8 cellular contexts compared by ENCODE assay signal in genomic region chr9:108934323-108934885, GRCh38. TPM values are rescaled to one million over a fixed set of nuclear protein-coding genes. Genes with fewer than 3 reads are reported as not detected.
DNase-seq lines count a peak whose midpoint lies in the region; ATAC-seq and TF ChIP-seq lines count a peak whose summit lies in the region.

ABITRAM (plus strand) TSS chr9:108934400; CDS start chr9:108934487, 87 bp downstream.

- no peaks in the 10 kb centered on the region for H3K27me3 Mint-ChIP-seq in naive thymus-derived CD4-positive, alpha-beta T cell
- no peaks in the 10 kb centered on the region for H3K27me3 Mint-ChIP-seq in stimulated activated memory B cell treated with anti-CD40 and anti-IgM and Interleukin-4, amounts not matched to agents 10 μg/mL and 1 μg/mL and 100 μg/mL, for 72 hours

- no peaks in the 10 kb centered on the region for H3K9me2 ChIP-seq in PC-3 (replicated peaks; ENCODE audit: low read length)

- TSS peak; percentile 59 for BruUV-seq in PC-3 (replicated peaks; lab: Mats Ljungman, UMichigan)

- H3K36me3 Mint-ChIP-seq in naive thymus-derived CD4-positive, alpha-beta T cell: peaks cover 0 to 15% (median 7%) of the 10 kb centered on the region in 5 donors
- peaks cover 10% of the 10 kb centered on the region for H3K36me3 Mint-ChIP-seq in stimulated activated memory B cell treated with anti-CD40 and anti-IgM and Interleukin-4, amounts not matched to agents 10 μg/mL and 1 μg/mL and 100 μg/mL, for 72 hours

- H3K4me2 ChIP-seq in PC-3 (ENCODE audit: low read length) (peak within 1 kb of the TSS; percentile 99), fibroblast of lung (ENCODE audit: extremely low read depth, insufficient read depth, low read length) (peak within 1 kb of the TSS; percentile 90)

- H3K4me1 ChIP-seq in PC-3 (ENCODE audit: insufficient read depth, low read length) (peaks cover 23% of the 10 kb centered on the region), fibroblast of lung (ENCODE audit: control insufficient read depth, extremely low read depth, insufficient read depth, low read length) (no peaks in the 10 kb centered on the region)
- H3K4me1 ChIP-seq in naive thymus-derived CD4-positive, alpha-beta T cell (ENCODE audit: control insufficient read depth in 2 of 2, insufficient read depth in 2 of 2, low read length in 2 of 2): peaks cover 15 to 18% of the 10 kb centered on the region in 2 donors

- peak within 1 kb of the TSS; percentile 96 to 99 (median 98) for H3K27ac Mint-ChIP-seq in naive thymus-derived CD4-positive, alpha-beta T cell
- peak within 1 kb of the TSS; percentile 94 for H3K27ac Mint-ChIP-seq in stimulated activated memory B cell treated with anti-CD40 and anti-IgM and Interleukin-4, amounts not matched to agents 10 μg/mL and 1 μg/mL and 100 μg/mL, for 72 hours

- H3K9me3 ChIP-seq in PC-3 (ENCODE audit: low read length) (no peaks in the 10 kb centered on the region), fibroblast of lung (ENCODE audit: control insufficient read depth, insufficient read depth, low read depth, low read length) (no peaks in the 10 kb centered on the region)
- no peaks in the 10 kb centered on the region for H3K9me3 ChIP-seq in naive thymus-derived CD4-positive, alpha-beta T cell (ENCODE audit: control insufficient read depth in 2 of 3, low read length in 3 of 3)

- peak within 1 kb of the TSS; percentile 53 for H3K27ac ChIP-seq in PC-3 (ENCODE audit: low read length)
- H3K27ac ChIP-seq in fibroblast of lung (ENCODE audit: insufficient read depth, low read length): peak within 1 kb of the TSS; percentile 76
- peak within 1 kb of the TSS; percentile 92 for H3K27ac ChIP-seq in naive thymus-derived CD4-positive, alpha-beta T cell (ENCODE audit: low read depth, low read length)

- peak; percentile 75 for ATAC-seq in GM21515 (IDR thresholded peaks at IDR 0.05; ENCODE audit: unreplicated experiment)
- peak; percentile 82 for ATAC-seq in PC-3
- ATAC-seq in naive thymus-derived CD4-positive, alpha-beta T cell: peak; percentile 87
- peak; percentile 93 for ATAC-seq in stimulated activated memory B cell treated with anti-CD40 and anti-IgM and Interleukin-4, amounts not matched to agents 10 μg/mL and 1 μg/mL and 100 μg/mL, for 72 hours

- peaks cover 21 to 49% (median 37%) of the 10 kb centered on the region in 7 donors for H3K4me1 Mint-ChIP-seq in naive thymus-derived CD4-positive, alpha-beta T cell
- H3K4me1 Mint-ChIP-seq in stimulated activated memory B cell treated with anti-CD40 and anti-IgM and Interleukin-4, amounts not matched to agents 10 μg/mL and 1 μg/mL and 100 μg/mL, for 72 hours: peaks cover 28% of the 10 kb centered on the region

- H3K36me3 ChIP-seq in PC-3 (ENCODE audit: low read depth, low read length): no peaks in the 10 kb centered on the region; the same call in 1 of the 2 replicates
- no peaks in the 10 kb centered on the region for H3K36me3 ChIP-seq in fibroblast of lung (ENCODE audit: control insufficient read depth, insufficient read depth, low read length)
- H3K36me3 ChIP-seq in naive thymus-derived CD4-positive, alpha-beta T cell (ENCODE audit: control insufficient read depth in 2 of 3, insufficient read depth in 3 of 3, low read length in 3 of 3): peaks cover 0 to 6% (median 0%) of the 10 kb centered on the region in 3 experiments

- H3K79me2 ChIP-seq in PC-3 (ENCODE audit: low read length): peaks cover 53% of the 10 kb centered on the region
- H3K79me2 ChIP-seq in fibroblast of lung (ENCODE audit: control insufficient read depth, insufficient read depth, low read length): peaks cover 19% of the 10 kb centered on the region

- H3K4me3 Mint-ChIP-seq in naive thymus-derived CD4-positive, alpha-beta T cell: peak within 1 kb of the TSS; percentile 88 to 100 (median 99)
- H3K4me3 Mint-ChIP-seq in stimulated activated memory B cell treated with anti-CD40 and anti-IgM and Interleukin-4, amounts not matched to agents 10 μg/mL and 1 μg/mL and 100 μg/mL, for 72 hours: peak within 1 kb of the TSS; percentile 98

- H3K9me3 Mint-ChIP-seq in naive thymus-derived CD4-positive, alpha-beta T cell: no peaks in the 10 kb centered on the region
- H3K9me3 Mint-ChIP-seq in stimulated activated memory B cell treated with anti-CD40 and anti-IgM and Interleukin-4, amounts not matched to agents 10 μg/mL and 1 μg/mL and 100 μg/mL, for 72 hours: no peaks in the 10 kb centered on the region

- H2AFZ ChIP-seq in PC-3 (ENCODE audit: low read length): peak within 1 kb of the TSS; percentile 90
- H2AFZ ChIP-seq in fibroblast of lung (ENCODE audit: low read length): peak within 1 kb of the TSS; percentile 92

- H3K27me3 ChIP-seq in PC-3 (ENCODE audit: low read length) (no peaks in the 10 kb centered on the region), fibroblast of lung (ENCODE audit: control insufficient read depth, insufficient read depth, low read length) (no peaks in the 10 kb centered on the region)
- no peaks in the 10 kb centered on the region for H3K27me3 ChIP-seq in naive thymus-derived CD4-positive, alpha-beta T cell (ENCODE audit: control insufficient read depth in 2 of 2, insufficient read depth in 2 of 2, low read length in 2 of 2)

- H4K20me1 ChIP-seq in PC-3 (ENCODE audit: low read length) (peaks cover 7% of the 10 kb centered on the region; the same call in 1 of the 2 replicates), fibroblast of lung (ENCODE audit: control insufficient read depth, extremely low read depth, insufficient read depth, low read length) (no peaks in the 10 kb centered on the region)

- POLR2A ChIA-PET in PC-3 (lab: Charles Lee; ENCODE audit: unreplicated experiment): no interaction called here
- POLR2A ChIA-PET in naive thymus-derived CD4-positive, alpha-beta T cell (lab: Charles Lee): interaction anchor here (0.6 to 1.2 kb wide), 3 partner anchors 10 to 186 kb away, joined by 3 to 4 read pairs (median 3); partner anchors contain the start of gene TMEM245

- H3F3A ChIP-seq in PC-3 (ENCODE audit: low read length, unreplicated experiment): no peaks in the 10 kb centered on the region

- H3K9ac ChIP-seq in PC-3 (ENCODE audit: low read length) (peak within 1 kb of the TSS; percentile 92), fibroblast of lung (ENCODE audit: insufficient read depth, low read length) (peak within 1 kb of the TSS; percentile 86)

- TF ChIP-seq CTCF in PC-3 (conservative IDR thresholded peaks at IDR 0.05; ENCODE audit: low read depth, low read length) (no peak), fibroblast of lung (conservative IDR thresholded peaks at IDR 0.05 in 1 of 2, IDR thresholded peaks at IDR 0.05 in 1 of 2; ENCODE audit: low read depth in 1 of 2, low read length in 2 of 2) (no peak)

- CTCF ChIA-PET in PC-3 (lab: Charles Lee): no interaction called here
- CTCF ChIA-PET in naive thymus-derived CD4-positive, alpha-beta T cell (lab: Charles Lee): no interaction called here

- H3K4me3 ChIP-seq in PC-3 (ENCODE audit: low read length) (peak within 1 kb of the TSS; percentile 91), fibroblast of lung (replicated peaks in 1 of 4; ENCODE audit: control extremely low read depth in 1 of 4, insufficient read depth in 1 of 4, low read depth in 3 of 4, low read length in 4 of 4) (peak within 1 kb of the TSS; percentile 76 to 94 (median 92))
- H3K4me3 ChIP-seq in naive thymus-derived CD4-positive, alpha-beta T cell (ENCODE audit: low read length): peak within 1 kb of the TSS; percentile 90

- intact Hi-C loops in PC-3 (cut with micrococcal nuclease): no loop called here
- intact Hi-C loops in naive thymus-derived CD4-positive, alpha-beta T cell (cut with micrococcal nuclease): loop anchor here (1.0 to 10.0 kb wide), 13 partner anchors 79 to 1652 kb away; partner anchors contain the start of genes CTNNAL1 (in 2 of the 2), EPB41L4B (in 2 of the 2), RAD23B (in 2 of the 2) and TXN (in 2 of the 2)

- DNase-seq in DMS 273 (lab: John Stamatoyannopoulos, UW; ENCODE audit: unreplicated experiment) (peak; percentile 92), HuH-7 (ENCODE audit: low spot score) (peak; percentile 85), PC-3 (peak; percentile 69), fibroblast of lung (ENCODE audit: low read depth in 2 of 2) (peak; percentile 81 to 86)
- peak; percentile 57 to 64 for DNase-seq in activated T-helper 1 cell treated with anti-CD3 and anti-CD28 coated beads, Interleukin-2, amount 50 U/mL, for 16 hours (ENCODE audit: low read depth in 1 of 2, low spot score in 1 of 2)
- peak in 6 of 9 donors; percentile 68 to 84 (median 82) for DNase-seq in naive thymus-derived CD4-positive, alpha-beta T cell

RNA-seq across cellular contexts. Expression of gene ABITRAM, which starts in this region (rescaled TPM):
- 4.7 and 7.8 TPM in 2 replicates for total RNA-seq in PC-3 (2014; rRNA removed)
- 4.9 and 8.8 TPM in 2 replicates for total RNA-seq in fibroblast of lung
- 17.6 and 24.8 TPM in 2 replicates for polyA plus RNA-seq in fibroblast of lung
- 10.7 and 13.6 TPM in 2 replicates for polyA plus RNA-seq in fibroblast of lung (2012)
- 1.2 and 1.9 TPM in 2 replicates for polyA minus RNA-seq in fibroblast of lung (ENCODE audit: low replicate concordance)
- total RNA-seq in naive thymus-derived CD4-positive, alpha-beta T cell: 10 to 100 TPM; 10.1 to 14.4 (median 11.2) TPM
- polyA plus RNA-seq in naive thymus-derived CD4-positive, alpha-beta T cell: 10 to 100 TPM; 15.6 to 20.3 TPM

Comparison
In these comparisons a context has a peak if more than half of its experiments do, and no peak if none do; other contexts are left out.
1. Peak in every context shown above with its lines: DNase-seq, ATAC-seq, H3K4me3 ChIP-seq and H3K27ac ChIP-seq.